22 cellular contexts compared by ENCODE assay signal in the genomic region with DNA sequence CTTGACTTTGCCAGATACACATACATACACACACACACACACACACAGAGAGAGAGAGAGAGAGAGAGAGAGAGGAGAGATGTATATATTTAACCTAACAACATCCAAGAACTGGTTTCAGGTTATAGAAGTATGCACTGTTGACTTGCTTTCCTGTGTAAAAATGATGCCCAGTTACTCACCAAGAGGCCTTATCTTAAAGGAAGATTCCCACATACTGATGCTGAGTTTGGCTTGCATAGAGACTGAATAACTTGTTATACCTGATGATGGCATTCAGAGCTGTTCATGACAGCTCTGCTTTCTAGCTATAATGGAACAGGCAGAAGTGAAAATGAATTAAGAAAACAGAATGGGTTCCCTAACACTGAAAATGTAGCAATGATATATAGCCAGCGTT.
"Had no signal": no experiment of that assay in that cellular context is flagged by ENCODE, and none has a peak within 500 bp of the region (broad histone marks: within the 10 kb centered on the region; RNA-seq: fewer than 3 reads in every experiment).

No MANE protein-coding gene starts in this region.

- H3K27ac ChIP-seq: ascending aorta, cardiac muscle cell, tibial artery had no signal

- H3K27ac Mint-ChIP-seq: activated CD4-positive, alpha-beta T cell treated with anti-CD3 and anti-CD28 coated beads, Interleukin-2, amount 10 ng/mL, durations not matched to agents 24 days and 14 days; activated CD8-positive, alpha-beta T cell treated with anti-CD3 and anti-CD28 coated beads for 36 hours; activated naive CD4-positive, alpha-beta T cell treated with anti-CD3 and anti-CD28 coated beads, Interleukin-2, amount 50 U/mL, for 24 hours; activated T-helper 1 cell treated with anti-CD3 and anti-CD28 coated beads, Interleukin-12 subunit alpha, Interleukin-12 subunit beta, Interleukin-2, Interleukin-4 antibody, amounts not matched to agents 30 ng/mL and 10 ng/mL and 1 ng/mL, durations not matched to agents 14 hours and 24 hours and 36 hours; stimulated activated effector memory CD8-positive, alpha-beta T cell treated with anti-CD3 and anti-CD28 coated beads, Interleukin-12 subunit alpha, Interleukin-12 subunit beta, amount 100 ng/mL, for 72 hours had no signal

- H3K27me3 ChIP-seq: ascending aorta, cardiac muscle cell, heart left ventricle, tibial artery had no signal

- H3K27me3 Mint-ChIP-seq: activated CD4-positive, alpha-beta T cell treated with anti-CD3 and anti-CD28 coated beads, Interleukin-2, amount 10 ng/mL, durations not matched to agents 24 days and 14 days; activated CD8-positive, alpha-beta T cell treated with anti-CD3 and anti-CD28 coated beads for 36 hours; activated naive CD4-positive, alpha-beta T cell treated with anti-CD3 and anti-CD28 coated beads, Interleukin-2, amount 50 U/mL, for 24 hours; stimulated activated naive CD8-positive, alpha-beta T cell treated with anti-CD3 and anti-CD28 coated beads, Interleukin-15, amount 100 ng/mL, for 72 hours had no signal

- H3K9me3 Mint-ChIP-seq: activated CD4-positive, alpha-beta T cell treated with anti-CD3 and anti-CD28 coated beads, Interleukin-2, amount 10 ng/mL, durations not matched to agents 24 days and 14 days; activated CD8-positive, alpha-beta T cell treated with anti-CD3 and anti-CD28 coated beads for 36 hours; activated naive CD4-positive, alpha-beta T cell treated with anti-CD3 and anti-CD28 coated beads, Interleukin-2, amount 50 U/mL, for 24 hours; activated T-helper 1 cell treated with anti-CD3 and anti-CD28 coated beads, Interleukin-12 subunit alpha, Interleukin-12 subunit beta, Interleukin-2, Interleukin-4 antibody, amounts not matched to agents 30 ng/mL and 10 ng/mL and 1 ng/mL, durations not matched to agents 14 hours and 24 hours and 36 hours; stimulated activated effector memory CD8-positive, alpha-beta T cell treated with anti-CD3 and anti-CD28 coated beads, Interleukin-12 subunit alpha, Interleukin-12 subunit beta, amount 100 ng/mL, for 72 hours; stimulated activated naive CD8-positive, alpha-beta T cell treated with anti-CD3 and anti-CD28 coated beads, Interleukin-15, amount 100 ng/mL, for 72 hours had no signal

- H3K4me1 Mint-ChIP-seq: activated CD4-positive, alpha-beta T cell treated with anti-CD3 and anti-CD28 coated beads, Interleukin-2, amount 10 ng/mL, durations not matched to agents 24 days and 14 days; activated naive CD4-positive, alpha-beta T cell treated with anti-CD3 and anti-CD28 coated beads, Interleukin-2, amount 50 U/mL, for 24 hours; stimulated activated effector memory CD8-positive, alpha-beta T cell treated with anti-CD3 and anti-CD28 coated beads, Interleukin-12 subunit alpha, Interleukin-12 subunit beta, amount 100 ng/mL, for 72 hours; stimulated activated naive CD8-positive, alpha-beta T cell treated with anti-CD3 and anti-CD28 coated beads, Interleukin-15, amount 100 ng/mL, for 72 hours had no signal

- H3K4me3 Mint-ChIP-seq: activated CD4-positive, alpha-beta T cell treated with anti-CD3 and anti-CD28 coated beads, Interleukin-2, amount 10 ng/mL, durations not matched to agents 24 days and 14 days; activated CD8-positive, alpha-beta T cell treated with anti-CD3 and anti-CD28 coated beads for 36 hours; activated naive CD4-positive, alpha-beta T cell treated with anti-CD3 and anti-CD28 coated beads, Interleukin-2, amount 50 U/mL, for 24 hours; activated T-helper 1 cell treated with anti-CD3 and anti-CD28 coated beads, Interleukin-12 subunit alpha, Interleukin-12 subunit beta, Interleukin-2, Interleukin-4 antibody, amounts not matched to agents 30 ng/mL and 10 ng/mL and 1 ng/mL, durations not matched to agents 14 hours and 24 hours and 36 hours; stimulated activated effector memory CD8-positive, alpha-beta T cell treated with anti-CD3 and anti-CD28 coated beads, Interleukin-12 subunit alpha, Interleukin-12 subunit beta, amount 100 ng/mL, for 72 hours; stimulated activated naive CD8-positive, alpha-beta T cell treated with anti-CD3 and anti-CD28 coated beads, Interleukin-15, amount 100 ng/mL, for 72 hours had no signal

- H3K36me3 Mint-ChIP-seq: activated naive CD4-positive, alpha-beta T cell treated with anti-CD3 and anti-CD28 coated beads, Interleukin-2, amount 50 U/mL, for 24 hours; stimulated activated effector memory CD8-positive, alpha-beta T cell treated with anti-CD3 and anti-CD28 coated beads, Interleukin-12 subunit alpha, Interleukin-12 subunit beta, amount 100 ng/mL, for 72 hours had no signal

- FAIRE-seq: small intestine had no signal

- H3K4me1 ChIP-seq: ascending aorta, tibial artery had no signal

- ATAC-seq: activated CD8-positive, alpha-beta T cell treated with anti-CD3 and anti-CD28 coated beads for 36 hours; esophagus mucosa; heart left ventricle; left colon; mucosa of descending colon; sciatic nerve; stimulated activated effector memory CD8-positive, alpha-beta T cell treated with anti-CD3 and anti-CD28 coated beads, Interleukin-12 subunit alpha, Interleukin-12 subunit beta, amount 100 ng/mL, for 72 hours; stimulated activated naive CD8-positive, alpha-beta T cell treated with anti-CD3 and anti-CD28 coated beads, Interleukin-15, amount 100 ng/mL, for 72 hours had no signal

- H3K9me3 ChIP-seq: ascending aorta, heart left ventricle, mucosa of descending colon, tibial artery had no signal

- DNase-seq: activated CD4-positive, alpha-beta T cell treated with anti-CD3 and anti-CD28 coated beads, Interleukin-2, amount 10 ng/mL, durations not matched to agents 24 days and 14 days; activated CD8-positive, alpha-beta T cell treated with anti-CD3 and anti-CD28 coated beads for 36 hours; activated gamma-delta T cell treated with Interleukin-2 at 50 U/mL for 16 hours; effector CD8-positive, alpha-beta T cell; heart left ventricle; islet precursor cell; left colon; mesendoderm; mucosa of descending colon; occipital lobe; posterior cingulate gyrus; small intestine; stimulated activated CD4-positive, alpha-beta T cell treated with anti-CD3 and anti-CD28 coated beads, Interleukin-2, amount 100 ng/mL, for 24 hours; stimulated activated naive CD8-positive, alpha-beta T cell treated with anti-CD3 and anti-CD28 coated beads, Interleukin-15, amount 100 ng/mL, for 72 hours; tibial artery had no signal

- H3K4me3 ChIP-seq: ascending aorta, cardiac muscle cell, heart left ventricle, mucosa of descending colon, tibial artery had no signal

- H3K36me3 ChIP-seq: ascending aorta, cardiac muscle cell, heart left ventricle, tibial artery had no signal
